Comparison of ENCODE assay signal across 30 cellular contexts in the genomic region with DNA sequence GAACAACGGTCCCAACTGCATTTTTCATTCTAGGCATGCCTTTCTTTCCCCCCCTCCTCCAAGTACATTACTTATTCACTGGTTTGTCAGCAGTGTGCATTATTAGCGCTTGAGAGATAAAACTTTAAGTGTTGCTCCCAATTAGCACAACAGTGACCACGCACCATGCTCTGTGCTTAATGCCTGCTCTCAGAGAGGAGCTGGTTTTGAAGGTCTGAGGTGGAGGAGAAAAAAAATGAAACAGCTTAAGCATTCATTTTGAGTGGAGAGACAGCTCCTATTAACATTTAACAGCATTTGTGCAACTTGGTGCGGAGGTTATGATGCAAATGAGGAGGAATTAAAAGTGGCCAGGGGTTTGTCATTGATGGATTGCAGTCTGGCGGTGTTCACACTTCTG.
A peak's percentile ranks its signal among the peaks of the same experiment; 100 is the strongest.
DNase-seq lines count a peak whose midpoint lies in the region; ATAC-seq and TF ChIP-seq lines count a peak whose summit lies in the region.
"Had no signal": no experiment of that assay in that cellular context is flagged by ENCODE, and none has a peak within 500 bp of the region (broad histone marks: within the 10 kb centered on the region; RNA-seq: fewer than 3 reads in every experiment).

No MANE protein-coding gene starts in this region.

- ATAC-seq in Right ventricle myocardium superior (ENCODE audit: poor library complexity): peak; percentile 25
- ATAC-seq in HG03439 (IDR thresholded peaks at IDR 0.05; ENCODE audit: unreplicated experiment): no peak
- ATAC-seq in activated CD8-positive, alpha-beta memory T cell treated with anti-CD3 and anti-CD28 coated beads, Interleukin-2, amount 10 ng/mL, durations not matched to agents 7 days and 5 days: no peak
- ATAC-seq: left lobe of liver had no signal

- H3K27ac Mint-ChIP-seq in glutamatergic neuron (ENCODE audit: unreplicated experiment): peak overlapping the region; percentile 45
- no peak overlapping the region for H3K27ac Mint-ChIP-seq in activated CD8-positive, alpha-beta memory T cell treated with anti-CD3 and anti-CD28 coated beads, Interleukin-2, amount 10 ng/mL, durations not matched to agents 7 days and 5 days
- H3K27ac Mint-ChIP-seq: B cell; CD4-positive, alpha-beta memory T cell had no signal

- H3K4me3 Mint-ChIP-seq in glutamatergic neuron (ENCODE audit: unreplicated experiment): no peak overlapping the region
- no peak overlapping the region for H3K4me3 Mint-ChIP-seq in activated CD8-positive, alpha-beta memory T cell treated with anti-CD3 and anti-CD28 coated beads, Interleukin-2, amount 10 ng/mL, durations not matched to agents 7 days and 5 days
- H3K4me3 Mint-ChIP-seq: B cell; CD4-positive, alpha-beta memory T cell had no signal

- TF ChIP-seq CTCF in left ventricle myocardium inferior (IDR thresholded peaks at IDR 0.05; ENCODE audit: borderline replicate concordance) (no peak), glutamatergic neuron (IDR thresholded peaks at IDR 0.05; ENCODE audit: partially characterized antibody, unreplicated experiment) (no peak)

- H3K36me3 ChIP-seq in left ventricle myocardium inferior: no peaks in the 10 kb centered on the region
- H3K36me3 ChIP-seq: Peyer's patch, prostate gland, sigmoid colon, thyroid gland, uterus, WERI-Rb-1 had no signal

- H3K27me3 Mint-ChIP-seq in glutamatergic neuron (ENCODE audit: unreplicated experiment): no peaks in the 10 kb centered on the region
- H3K27me3 Mint-ChIP-seq in activated CD8-positive, alpha-beta memory T cell treated with anti-CD3 and anti-CD28 coated beads, Interleukin-2, amount 10 ng/mL, durations not matched to agents 7 days and 5 days: no peaks in the 10 kb centered on the region
- H3K27me3 Mint-ChIP-seq: B cell; CD4-positive, alpha-beta memory T cell had no signal

- peaks cover 12% of the 10 kb centered on the region for H3K4me1 Mint-ChIP-seq in glutamatergic neuron (ENCODE audit: low read depth, unreplicated experiment)
- no peaks in the 10 kb centered on the region for H3K4me1 Mint-ChIP-seq in activated CD8-positive, alpha-beta memory T cell treated with anti-CD3 and anti-CD28 coated beads, Interleukin-2, amount 10 ng/mL, durations not matched to agents 7 days and 5 days
- H3K4me1 Mint-ChIP-seq: B cell; CD4-positive, alpha-beta memory T cell had no signal

- no peak overlapping the region for H3K27ac ChIP-seq in left ventricle myocardium inferior (replicated peaks)
- H3K27ac ChIP-seq: HL-60, Peyer's patch, prostate gland, sigmoid colon, thyroid gland, uterus, WERI-Rb-1 had no signal

- DNase-seq in Right ventricle myocardium superior: no peak
- DNase-seq in left ventricle myocardium inferior: no peak
- DNase-seq in NCI-H69 (lab: John Stamatoyannopoulos, UW): peak; percentile 90
- no peak for DNase-seq in glutamatergic neuron
- no peak for DNase-seq in NCI-H1930 (lab: John Stamatoyannopoulos, UW)
- DNase-seq in activated CD8-positive, alpha-beta memory T cell treated with anti-CD3 and anti-CD28 coated beads, Interleukin-2, amount 10 ng/mL, durations not matched to agents 7 days and 5 days: no peak
- DNase-seq: ACHN; activated CD4-positive, alpha-beta T cell treated with anti-CD3 and anti-CD28 coated beads for 48 hours; activated CD8-positive, alpha-beta memory T cell treated with anti-CD3 and anti-CD28 coated beads for 24 hours; activated gamma-delta T cell; activated T-cell treated with anti-CD3 and anti-CD28 coated beads, Interleukin-2, amount 50 U/mL, for 1 hour; CD4-positive, alpha-beta memory T cell; central memory CD4-positive, alpha-beta T cell; KBM-7; mesenchymal stem cell; NCI-H2107; NCI-H446 treated with DMSO at 0.1 percent for 48 hours; Peyer's patch; SHP77 treated with DMSO at 0.1 percent for 48 hours; sigmoid colon; stimulated activated CD4-positive, alpha-beta T cell treated with anti-CD3 and anti-CD28 coated beads, Interleukin-4, amount 100 ng/mL, for 1 hour; T1000; thyroid gland; uterus; WERI-Rb-1 had no signal

- no peaks in the 10 kb centered on the region for H3K36me3 Mint-ChIP-seq in glutamatergic neuron (ENCODE audit: unreplicated experiment)
- no peaks in the 10 kb centered on the region for H3K36me3 Mint-ChIP-seq in activated CD8-positive, alpha-beta memory T cell treated with anti-CD3 and anti-CD28 coated beads, Interleukin-2, amount 10 ng/mL, durations not matched to agents 7 days and 5 days
- H3K36me3 Mint-ChIP-seq: CD4-positive, alpha-beta memory T cell had no signal

- intact Hi-C loops in Right ventricle myocardium superior (cut with DNase I): no loop called here
- intact Hi-C loops in left ventricle myocardium inferior (cut with micrococcal nuclease): no loop called here

- H3K27me3 ChIP-seq in left ventricle myocardium inferior (ENCODE audit: low read depth): no peaks in the 10 kb centered on the region
- H3K27me3 ChIP-seq: Peyer's patch, sigmoid colon, thyroid gland, uterus had no signal

- no peak overlapping the region for H3K4me3 ChIP-seq in left ventricle myocardium inferior
- H3K4me3 ChIP-seq: Peyer's patch, prostate gland, sigmoid colon, thyroid gland, uterus had no signal

- CTCF ChIA-PET in activated CD8-positive, alpha-beta memory T cell treated with anti-CD3 and anti-CD28 coated beads, Interleukin-2, amount 10 ng/mL, durations not matched to agents 7 days and 5 days (lab: Charles Lee): no interaction called here

- no peaks in the 10 kb centered on the region for H3K9me3 Mint-ChIP-seq in glutamatergic neuron (ENCODE audit: unreplicated experiment)
- peaks cover 2% of the 10 kb centered on the region for H3K9me3 Mint-ChIP-seq in activated CD8-positive, alpha-beta memory T cell treated with anti-CD3 and anti-CD28 coated beads, Interleukin-2, amount 10 ng/mL, durations not matched to agents 7 days and 5 days (ENCODE audit: low read depth)

- no peaks in the 10 kb centered on the region for H3K9me3 ChIP-seq in left ventricle myocardium inferior (replicated peaks)
- H3K9me3 ChIP-seq: Peyer's patch, prostate gland, sigmoid colon, thyroid gland, uterus had no signal

- H3K4me1 ChIP-seq in left ventricle myocardium inferior: peaks cover 11% of the 10 kb centered on the region
- H3K4me1 ChIP-seq: Peyer's patch, prostate gland, thyroid gland, uterus had no signal
